ENCODE assay signal across 26 cellular contexts in the genomic region with DNA sequence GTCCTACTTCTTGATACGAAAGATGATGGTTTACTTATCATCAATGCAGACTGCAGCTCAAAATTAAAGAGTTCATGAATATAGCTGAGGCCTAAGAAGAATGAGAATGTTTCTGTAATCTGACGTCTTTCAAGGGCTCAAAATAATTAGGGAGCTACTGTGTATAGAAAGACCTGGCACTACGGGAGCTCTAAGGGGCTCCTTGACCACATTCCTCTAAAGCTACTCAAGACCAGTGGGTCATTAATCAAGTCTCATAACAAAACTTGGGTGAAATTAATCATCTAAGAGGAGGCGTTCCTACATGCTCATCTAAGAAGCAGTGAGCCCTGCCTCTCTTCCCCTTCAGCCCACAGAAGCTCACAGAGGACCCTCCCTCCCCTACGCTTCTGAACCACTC.
"Had no signal": no experiment of that assay in that cellular context is flagged by ENCODE, and none has a peak within 500 bp of the region (broad histone marks: within the 10 kb centered on the region; RNA-seq: fewer than 3 reads in every experiment).

No MANE protein-coding gene starts in this region.

- H3K4me1 ChIP-seq: parathyroid adenoma, psoas muscle, suprapubic skin, transverse colon, upper lobe of right lung, uterus had no signal

- H3K9me3 ChIP-seq: ovary, psoas muscle, right lobe of liver, suprapubic skin, testis, tibial artery, transverse colon, upper lobe of right lung, uterus had no signal

- ATAC-seq: natural killer cell; right cardiac atrium; right lobe of liver; stimulated activated effector memory CD8-positive, alpha-beta T cell treated with anti-CD3 and anti-CD28 coated beads, Interleukin-12 subunit alpha, Interleukin-12 subunit beta, amount 100 ng/mL, for 72 hours; stimulated activated naive B cell treated with anti-CD40 and anti-IgM and Interleukin-4, amounts not matched to agents 10 μg/mL and 1 μg/mL and 100 μg/mL, for 72 hours; stimulated activated naive CD8-positive, alpha-beta T cell treated with anti-CD3 and anti-CD28 coated beads, Interleukin-15, amount 100 ng/mL, for 72 hours; stimulated activated naive CD8-positive, alpha-beta T cell treated with anti-CD3 and anti-CD28 coated beads, Interleukin-15, Interleukin-2, amounts not matched to agents 100 U/mL and 50 U/mL, for 24 hours; upper lobe of right lung had no signal

- H3K4me3 ChIP-seq: neural progenitor cell, ovary, psoas muscle, right lobe of liver, sigmoid colon, suprapubic skin, testis, tibial artery, transverse colon, upper lobe of right lung, uterus had no signal

- H3K27me3 ChIP-seq: neural progenitor cell, ovary, right lobe of liver, sigmoid colon, suprapubic skin, testis, transverse colon, upper lobe of right lung, uterus had no signal

- DNase-seq: natural killer cell; occipital lobe; ovary; posterior cingulate gyrus; psoas muscle; right cardiac atrium; right lobe of liver; sigmoid colon; small intestine; stimulated activated CD4-positive, alpha-beta T cell treated with anti-CD3 and anti-CD28 coated beads, Interleukin-15, amount 100 ng/mL, for 24 hours; stimulated activated CD4-positive, alpha-beta T cell treated with anti-CD3 and anti-CD28 coated beads, Interleukin-2, amount 100 ng/mL, for 24 hours; stimulated activated CD4-positive, alpha-beta T cell treated with anti-CD3 and anti-CD28 coated beads, Interleukin-2, amount 100 ng/mL, for 48 hours; stimulated activated CD4-positive, alpha-beta T cell treated with anti-CD3 and anti-CD28 coated beads, Interleukin-4, amount 100 ng/mL, for 24 hours; stimulated activated naive B cell treated with anti-CD40 and anti-IgM and Interleukin-4, amounts not matched to agents 10 μg/mL and 1 μg/mL and 100 μg/mL, for 72 hours; stimulated activated naive CD8-positive, alpha-beta T cell treated with anti-CD3 and anti-CD28 coated beads, Interleukin-15, amount 100 ng/mL, for 72 hours; stimulated activated naive CD8-positive, alpha-beta T cell treated with anti-CD3 and anti-CD28 coated beads, Interleukin-15, Interleukin-2, amounts not matched to agents 100 U/mL and 50 U/mL, for 24 hours; substantia nigra; testis; tibial artery; transverse colon; upper lobe of right lung; uterus had no signal

- H3K27ac ChIP-seq: neural progenitor cell, ovary, parathyroid adenoma, psoas muscle, right lobe of liver, suprapubic skin, testis, tibial artery, transverse colon, upper lobe of right lung, uterus had no signal

- H3K36me3 ChIP-seq: neural progenitor cell, ovary, right lobe of liver, sigmoid colon, suprapubic skin, tibial artery, transverse colon, upper lobe of right lung, uterus had no signal
